ENCODE assay signal across 8 cellular contexts in genomic region chr16:90019543-90020259, GRCh38. TPM values are rescaled to one million over a fixed set of nuclear protein-coding genes. Genes with fewer than 3 reads are reported as not detected.
A peak's percentile ranks its signal among the peaks of the same experiment; 100 is the strongest.
DNase-seq lines count a peak whose midpoint lies in the region; ATAC-seq and TF ChIP-seq lines count a peak whose summit lies in the region.

No MANE protein-coding gene starts in this region.

- H3K4me3 Mint-ChIP-seq in effector memory CD8-positive, alpha-beta T cell = peak overlapping the region; percentile 70 to 78

- H3K4me1 Mint-ChIP-seq in effector memory CD8-positive, alpha-beta T cell (ENCODE audit: low read depth in 2 of 2) = peaks cover 11 to 13% of the 10 kb centered on the region in 2 donors

- peak; percentile 37; the same call in 1 of the 3 replicates for TF ChIP-seq CTCF in GM12872 (IDR thresholded peaks at IDR 0.05; ENCODE audit: insufficient read depth, low read depth, low read length)

- H3K36me3 Mint-ChIP-seq in effector memory CD8-positive, alpha-beta T cell (ENCODE audit: insufficient read depth) = no peaks in the 10 kb centered on the region

- H3K4me3 ChIP-seq in mucosa of stomach (ENCODE audit: low read length) (no peak overlapping the region), thymus (ENCODE audit: low read length) (peak overlapping the region; percentile 66)

- H3K27me3 Mint-ChIP-seq in effector memory CD8-positive, alpha-beta T cell = peaks cover 7 to 34% of the 10 kb centered on the region in 2 donors

- no peak overlapping the region for H3K27ac ChIP-seq in thymus (ENCODE audit: low read depth)

- no peaks in the 10 kb centered on the region for H3K27me3 ChIP-seq in mucosa of stomach (ENCODE audit: control insufficient read depth, insufficient read depth, low read length)
- H3K27me3 ChIP-seq in thymus (ENCODE audit: control insufficient read depth, insufficient read depth) = peaks cover 34% of the 10 kb centered on the region

- peak overlapping the region; percentile 54 for H3K9ac ChIP-seq in mucosa of stomach (ENCODE audit: low read length)

- H3K36me3 ChIP-seq in mucosa of stomach (ENCODE audit: control insufficient read depth, insufficient read depth, low read length) (no peaks in the 10 kb centered on the region), thymus (ENCODE audit: control insufficient read depth, insufficient read depth) (no peaks in the 10 kb centered on the region)

- H3K4me1 ChIP-seq in mucosa of stomach (ENCODE audit: control insufficient read depth, insufficient read depth, low read length) (peaks cover 14% of the 10 kb centered on the region), thymus (ENCODE audit: control insufficient read depth, insufficient read depth, low read length) (peaks cover 18% of the 10 kb centered on the region)

- no peaks in the 10 kb centered on the region for H3K9me3 ChIP-seq in mucosa of stomach (ENCODE audit: control insufficient read depth, low read length)
- H3K9me3 ChIP-seq in thymus (ENCODE audit: control insufficient read depth) = no peaks in the 10 kb centered on the region

- H3K27ac Mint-ChIP-seq in effector memory CD8-positive, alpha-beta T cell = no peak overlapping the region

- peak; percentile 68 for DNase-seq in NCI-H1092 (lab: John Stamatoyannopoulos, UW)
- DNase-seq in activated CD4-positive, alpha-beta T cell treated with anti-CD3 and anti-CD28 coated beads for 4 hours = peak; percentile 47 to 49
- DNase-seq in effector memory CD8-positive, alpha-beta T cell = peak in 1 of 3 experiments; percentile 19
- no peak for DNase-seq in cortex of kidney (lab: John Stamatoyannopoulos, UW)
- no peak for DNase-seq in pons (ENCODE audit: low spot score)

- ATAC-seq in effector memory CD8-positive, alpha-beta T cell (replicated peaks) = peak; percentile 54

- 8% methylated on average over 57 of the region's 57 CpGs for WGBS in thymus

- no peaks in the 10 kb centered on the region for H3K9me3 Mint-ChIP-seq in effector memory CD8-positive, alpha-beta T cell

RNA-seq across cellular contexts. Expression of gene DBNDD1, which starts 0.4 kb away (rescaled TPM):
- 1.9 TPM for polyA plus RNA-seq in thymus

RNA-seq across cellular contexts. Expression of gene PRDM7, which starts 57.4 kb away (rescaled TPM):
- 0.09 TPM for polyA plus RNA-seq in thymus

Comparison
In these comparisons a context has a peak if more than half of its experiments do, and no peak if none do; other contexts are left out.
1. DNase-seq: peak in NCI-H1092 (single experiment) and activated CD4-positive, alpha-beta T cell treated with anti-CD3 and anti-CD28 coated beads for 4 hours (2 of 2); none in cortex of kidney (single experiment) and pons (single experiment).